8 cellular contexts compared by ENCODE assay signal in the genomic region with DNA sequence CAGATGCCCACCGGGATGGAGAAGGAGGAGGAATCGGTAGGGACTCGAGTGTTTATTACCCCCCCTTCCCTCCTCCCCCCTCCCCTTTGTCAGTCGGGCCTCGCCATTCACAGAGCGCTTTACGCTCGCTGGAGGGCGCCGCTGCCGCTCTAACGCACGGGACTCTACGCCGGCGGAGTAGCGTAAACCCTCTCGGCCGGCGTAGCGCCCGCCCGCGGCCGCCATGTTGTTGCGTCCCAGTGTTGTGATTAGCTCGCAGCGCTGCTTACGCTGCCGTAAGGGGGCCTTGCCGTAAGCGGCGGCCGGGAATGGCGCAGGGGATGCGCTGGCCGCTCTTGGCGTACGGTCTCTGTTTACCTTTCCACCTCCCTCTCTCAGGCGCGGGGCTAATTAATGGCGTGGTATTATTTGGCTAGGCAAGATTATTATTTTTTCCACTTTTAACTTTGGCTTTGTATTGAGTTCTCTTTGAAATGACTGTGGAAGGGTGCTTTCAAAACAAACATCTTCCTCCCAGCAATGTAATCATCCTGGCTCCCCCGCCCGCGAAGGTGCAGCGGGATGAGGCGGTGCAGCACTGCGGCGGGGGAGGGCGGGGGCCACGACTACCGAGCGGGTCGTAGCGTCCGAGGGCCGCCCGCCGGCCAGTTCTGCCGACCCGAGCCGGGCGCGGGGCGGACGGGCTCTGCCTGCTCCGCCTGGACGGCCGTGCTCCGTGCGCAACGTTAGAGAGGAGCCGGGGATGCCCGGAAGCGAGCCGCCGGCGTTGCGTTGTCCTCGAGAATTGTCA. TPM values are rescaled to one million over a fixed set of nuclear protein-coding genes. Genes with fewer than 3 reads are reported as not detected.
DNase-seq lines count a peak whose midpoint lies in the region; ATAC-seq and TF ChIP-seq lines count a peak whose summit lies in the region.

No MANE protein-coding gene starts in this region.

- H3K9ac ChIP-seq in KMS-11 (peak overlapping the region; percentile 88), mucosa of stomach (ENCODE audit: low read length) (peak overlapping the region; percentile 90)

- peak overlapping the region; percentile 54 for H2AFZ ChIP-seq in KMS-11 (ENCODE audit: low read depth)

- H3K4me1 ChIP-seq in KMS-11 (ENCODE audit: low read depth, poor library complexity, severe bottlenecking): peaks cover 19% of the 10 kb centered on the region
- no peaks in the 10 kb centered on the region for H3K4me1 ChIP-seq in esophagus (ENCODE audit: control insufficient read depth in 2 of 2, insufficient read depth in 2 of 2, low read length in 1 of 2)
- H3K4me1 ChIP-seq in mucosa of stomach (ENCODE audit: control insufficient read depth, insufficient read depth, low read length): peaks cover 6% of the 10 kb centered on the region

- peaks cover 49% of the 10 kb centered on the region for H3K79me2 ChIP-seq in KMS-11 (ENCODE audit: insufficient read depth, low read depth)

- no peak for TF ChIP-seq CTCF in KMS-11 (conservative IDR thresholded peaks at IDR 0.05; ENCODE audit: low read depth, low read length)

- H3K27me3 ChIP-seq in KMS-11 (ENCODE audit: insufficient read depth, low read depth) (0 out of 2 replicates have a peak, but pooled peaks cover 5% of the 10 kb centered on the region), esophagus (ENCODE audit: control insufficient read depth in 1 of 2, insufficient read depth in 2 of 2, low read length in 2 of 2) (no peaks in the 10 kb centered on the region), mucosa of stomach (ENCODE audit: control insufficient read depth, insufficient read depth, low read length) (no peaks in the 10 kb centered on the region)

- DNase-seq in DMS53 (lab: John Stamatoyannopoulos, UW): peak; percentile 78
- DNase-seq in activated T-cell treated with anti-CD3 and anti-CD28 coated beads, Interleukin-2, amount 50 U/mL, for 48 hours: peak; percentile 97
- peak; percentile 95 for DNase-seq in stimulated activated CD8-positive, alpha-beta memory T cell treated with anti-CD3 and anti-CD28 coated beads, Interleukin-4, amount 100 ng/mL, for 48 hours

- 0% methylated on average over 79 to 80 of the region's 80 CpGs for WGBS in esophagus, 2 donors

- peak overlapping the region; percentile 87 for H3K4me2 ChIP-seq in KMS-11

- H3K4me3 ChIP-seq in KMS-11 (IDR thresholded peaks at IDR 0.05; ENCODE audit: insufficient read depth, low read depth, low read length) (peak overlapping the region; percentile 84), esophagus (ENCODE audit: low read depth in 1 of 2, low read length in 2 of 2) (peak overlapping the region; percentile 72 to 99), mucosa of stomach (ENCODE audit: low read length) (peak overlapping the region; percentile 61)

- no peaks in the 10 kb centered on the region for H3K36me3 ChIP-seq in KMS-11 (ENCODE audit: insufficient read depth)
- H3K36me3 ChIP-seq in esophagus (ENCODE audit: control insufficient read depth in 2 of 2, insufficient read depth in 2 of 2, low read length in 1 of 2): no peaks in the 10 kb centered on the region
- H3K36me3 ChIP-seq in mucosa of stomach (ENCODE audit: control insufficient read depth, insufficient read depth, low read length): no peaks in the 10 kb centered on the region

- H3K27ac ChIP-seq in KMS-11: peak overlapping the region; percentile 80
- peak overlapping the region; percentile 100 for H3K27ac ChIP-seq in esophagus (ENCODE audit: low read depth in 2 of 2, low read length in 1 of 2)

- peaks cover 14% of the 10 kb centered on the region for H4K20me1 ChIP-seq in KMS-11 (ENCODE audit: insufficient read depth)

- H3K9me3 ChIP-seq in esophagus (ENCODE audit: control insufficient read depth in 2 of 2, insufficient read depth in 1 of 2, low read depth in 1 of 2, low read length in 1 of 2) (no peaks in the 10 kb centered on the region), mucosa of stomach (ENCODE audit: control insufficient read depth, low read length) (no peaks in the 10 kb centered on the region)

- peak; percentile 37 for ATAC-seq in GM21786 (IDR thresholded peaks at IDR 0.05; ENCODE audit: unreplicated experiment)

TF ChIP-seq in PFSK-1, 5 proteins besides CTCF, POLR2A, EP300 and RAD21:
- TF ChIP-seq, protein P1, sequence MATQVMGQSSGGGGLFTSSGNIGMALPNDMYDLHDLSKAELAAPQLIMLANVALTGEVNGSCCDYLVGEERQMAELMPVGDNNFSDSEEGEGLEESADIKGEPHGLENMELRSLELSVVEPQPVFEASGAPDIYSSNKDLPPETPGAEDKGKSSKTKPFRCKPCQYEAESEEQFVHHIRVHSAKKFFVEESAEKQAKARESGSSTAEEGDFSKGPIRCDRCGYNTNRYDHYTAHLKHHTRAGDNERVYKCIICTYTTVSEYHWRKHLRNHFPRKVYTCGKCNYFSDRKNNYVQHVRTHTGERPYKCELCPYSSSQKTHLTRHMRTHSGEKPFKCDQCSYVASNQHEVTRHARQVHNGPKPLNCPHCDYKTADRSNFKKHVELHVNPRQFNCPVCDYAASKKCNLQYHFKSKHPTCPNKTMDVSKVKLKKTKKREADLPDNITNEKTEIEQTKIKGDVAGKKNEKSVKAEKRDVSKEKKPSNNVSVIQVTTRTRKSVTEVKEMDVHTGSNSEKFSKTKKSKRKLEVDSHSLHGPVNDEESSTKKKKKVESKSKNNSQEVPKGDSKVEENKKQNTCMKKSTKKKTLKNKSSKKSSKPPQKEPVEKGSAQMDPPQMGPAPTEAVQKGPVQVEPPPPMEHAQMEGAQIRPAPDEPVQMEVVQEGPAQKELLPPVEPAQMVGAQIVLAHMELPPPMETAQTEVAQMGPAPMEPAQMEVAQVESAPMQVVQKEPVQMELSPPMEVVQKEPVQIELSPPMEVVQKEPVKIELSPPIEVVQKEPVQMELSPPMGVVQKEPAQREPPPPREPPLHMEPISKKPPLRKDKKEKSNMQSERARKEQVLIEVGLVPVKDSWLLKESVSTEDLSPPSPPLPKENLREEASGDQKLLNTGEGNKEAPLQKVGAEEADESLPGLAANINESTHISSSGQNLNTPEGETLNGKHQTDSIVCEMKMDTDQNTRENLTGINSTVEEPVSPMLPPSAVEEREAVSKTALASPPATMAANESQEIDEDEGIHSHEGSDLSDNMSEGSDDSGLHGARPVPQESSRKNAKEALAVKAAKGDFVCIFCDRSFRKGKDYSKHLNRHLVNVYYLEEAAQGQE (IDR thresholded peaks at IDR 0.05; ENCODE audit: insufficient read depth in 1 of 2, low read depth in 2 of 2, low read length in 2 of 2): no peak
- peak; percentile 98 for TF ChIP-seq FOXP2 (optimal IDR thresholded peaks at IDR 0.05; ENCODE audit: borderline replicate concordance, extremely low read depth, extremely low read length, insufficient read depth)
- TF ChIP-seq TAF1 (IDR thresholded peaks at IDR 0.05; ENCODE audit: borderline replicate concordance, insufficient read depth, low read length): no peak
- 0 out of 2 replicates have a peak, but pooled peaks have one; percentile 5 for TF ChIP-seq POLR2AphosphoS5 (IDR thresholded peaks at IDR 0.05; ENCODE audit: low read depth, low read length)
- TF ChIP-seq SIN3A (IDR thresholded peaks at IDR 0.05; ENCODE audit: borderline replicate concordance, insufficient read depth, low read length): peak; percentile 62; the same call in 1 of the 2 replicates

RNA-seq across cellular contexts. Expression of a gene that starts 0.8 kb away (rescaled TPM):
- 11.8 TPM for polyA plus RNA-seq in PFSK-1 (2012; ENCODE audit: insufficient read length, low read depth)
- 1 to 10 TPM; 3.4 to 6.1 TPM for polyA plus RNA-seq in esophagus

Comparison
In these comparisons a context has a peak if more than half of its experiments do, and no peak if none do; other contexts are left out.
1. Peak in every context shown above with its lines: DNase-seq, ATAC-seq, H3K4me3 ChIP-seq and H3K27ac ChIP-seq.